In the genomic region with DNA sequence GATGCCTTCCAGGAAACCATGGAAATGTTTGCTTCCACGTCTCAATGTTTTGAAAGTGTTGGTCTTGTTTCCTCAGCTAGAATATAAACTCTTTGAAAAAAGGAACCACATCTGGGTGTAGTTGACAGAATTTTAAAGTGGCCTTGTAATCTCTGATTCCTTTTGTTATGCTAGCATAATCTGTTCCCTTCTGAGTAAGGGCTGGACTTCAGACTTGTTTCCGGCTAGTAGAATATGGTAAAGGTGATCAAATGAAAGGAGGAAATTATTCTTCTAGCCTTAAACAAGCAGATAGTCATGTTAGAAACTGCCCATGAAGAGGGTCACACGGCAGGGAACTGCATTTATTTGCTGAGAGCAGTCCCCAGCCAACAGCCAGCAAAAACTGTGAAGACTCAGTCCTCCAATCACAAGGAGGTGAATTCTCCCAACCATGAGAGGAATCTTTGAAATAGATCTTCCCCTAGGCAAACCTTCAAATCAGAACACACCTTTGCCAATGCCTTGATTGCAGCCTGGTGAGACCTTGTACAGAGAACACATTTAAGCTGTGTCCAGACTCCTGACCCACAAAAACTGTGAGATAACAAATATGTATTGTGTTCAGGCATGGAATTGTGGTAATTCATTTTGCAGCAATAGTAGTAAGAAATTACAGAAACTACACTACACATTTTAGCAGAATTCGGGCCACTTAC, we compare ENCODE assay signal across 20 cellular contexts.
DNase-seq lines count a peak whose midpoint lies in the region; ATAC-seq and TF ChIP-seq lines count a peak whose summit lies in the region.
"Had no signal": no experiment of that assay in that cellular context is flagged by ENCODE, and none has a peak within 500 bp of the region (broad histone marks: within the 10 kb centered on the region; RNA-seq: fewer than 3 reads in every experiment).

No MANE protein-coding gene starts in this region.

- no peak overlapping the region for H2AFZ ChIP-seq in hepatocyte

- H3K4me2 ChIP-seq in hepatocyte, result no peak overlapping the region
- H3K4me2 ChIP-seq: BLaER1 had no signal

- H3K4me1 ChIP-seq in breast epithelium (no peaks in the 10 kb centered on the region), hepatocyte (ENCODE audit: insufficient read depth) (peaks cover 4% of the 10 kb centered on the region), mucosa of rectum (ENCODE audit: control insufficient read depth in 2 of 2, insufficient read depth in 2 of 2, low read length in 2 of 2) (peaks cover 23 to 41% of the 10 kb centered on the region in 2 donors), transverse colon (peaks cover 0 to 67% (median 31%) of the 10 kb centered on the region in 4 donors), spleen (no peaks in the 10 kb centered on the region)
- H3K4me1 ChIP-seq: BLaER1 had no signal

- H3K9ac ChIP-seq in mucosa of rectum (ENCODE audit: low read depth in 1 of 2, low read length in 2 of 2), result no peak overlapping the region
- H3K9ac ChIP-seq: BLaER1 had no signal

- no peaks in the 10 kb centered on the region for H3K9me2 ChIP-seq in hepatocyte (replicated peaks; ENCODE audit: insufficient read depth)

- H3K9me3 ChIP-seq in breast epithelium (no peaks in the 10 kb centered on the region), hepatocyte (ENCODE audit: low read depth) (no peaks in the 10 kb centered on the region), mucosa of rectum (ENCODE audit: control insufficient read depth in 2 of 2, low read length in 2 of 2) (no peaks in the 10 kb centered on the region), transverse colon (no peaks in the 10 kb centered on the region), spleen (no peaks in the 10 kb centered on the region)
- H3K9me3 ChIP-seq: BLaER1 had no signal

- H3K4me3 ChIP-seq in breast epithelium (no peak overlapping the region), hepatocyte (no peak overlapping the region), mucosa of rectum (ENCODE audit: low read length in 2 of 2) (peak overlapping the region; percentile 7 to 50), transverse colon (no peak overlapping the region), spleen (no peak overlapping the region)
- H3K4me3 ChIP-seq: BLaER1 had no signal

- no peaks in the 10 kb centered on the region for H4K20me1 ChIP-seq in hepatocyte (ENCODE audit: insufficient read depth, poor library complexity, severe bottlenecking)
- H4K20me1 ChIP-seq: BLaER1 had no signal

- CTCF ChIA-PET in MCF 10A (lab: Yijun Ruan, JAX), result interaction anchor here (0.9 kb wide), 2 partner anchors 58 to 112 kb away, joined by 3 read pairs; no protein-coding TSS in a partner anchor

- peaks cover 47% of the 10 kb centered on the region for H3K4me1 Mint-ChIP-seq in MCF 10A (ENCODE audit: insufficient read depth, unreplicated experiment)
- H3K4me1 Mint-ChIP-seq: B cell; CD4-positive, CD25-positive, alpha-beta regulatory T cell had no signal

- no peak overlapping the region for H3K4me3 Mint-ChIP-seq in MCF 10A (ENCODE audit: unreplicated experiment)
- H3K4me3 Mint-ChIP-seq: B cell; CD4-positive, CD25-positive, alpha-beta regulatory T cell; CD8-positive, alpha-beta T cell had no signal

- H3K27me3 Mint-ChIP-seq in MCF 10A (ENCODE audit: insufficient read depth, unreplicated experiment), result no peaks in the 10 kb centered on the region

- TF ChIP-seq POLR2A in breast epithelium (IDR thresholded peaks at IDR 0.05), result no peak
- no peak for TF ChIP-seq POLR2A in transverse colon (IDR thresholded peaks at IDR 0.05)
- TF ChIP-seq POLR2A in spleen (IDR thresholded peaks at IDR 0.05), result no peak

- H3K36me3 ChIP-seq in breast epithelium (no peaks in the 10 kb centered on the region), hepatocyte (replicated peaks; ENCODE audit: insufficient read depth, low read depth) (no peaks in the 10 kb centered on the region), mucosa of rectum (ENCODE audit: control insufficient read depth in 2 of 2, insufficient read depth in 2 of 2, low read length in 2 of 2) (no peaks in the 10 kb centered on the region), transverse colon (no peaks in the 10 kb centered on the region), spleen (no peaks in the 10 kb centered on the region)
- H3K36me3 ChIP-seq: BLaER1 had no signal

- no peaks in the 10 kb centered on the region for H3K9me3 Mint-ChIP-seq in MCF 10A (ENCODE audit: unreplicated experiment)
- H3K9me3 Mint-ChIP-seq: CD8-positive, alpha-beta T cell had no signal

- no TSS peak for BruUV-seq in MCF 10A (replicated peaks; lab: Mats Ljungman, UMichigan)

- intact Hi-C loops in MCF 10A (cut with micrococcal nuclease) (no loop called here), breast epithelium (cut with DNase I; ENCODE audit: low total_unique reads) (no loop called here), transverse colon (cut with DNase I; ENCODE audit: low total_unique reads) (no loop called here), spleen (cut with DNase I; ENCODE audit: low total_unique reads) (no loop called here)

- no peak for ATAC-seq in HG02938 (IDR thresholded peaks at IDR 0.05; ENCODE audit: unreplicated experiment)
- ATAC-seq: CD8-positive, alpha-beta T cell had no signal

- H3K27me3 ChIP-seq in breast epithelium (peaks cover 0 to 4% of the 10 kb centered on the region in 2 donors), hepatocyte (no peaks in the 10 kb centered on the region), mucosa of rectum (ENCODE audit: control insufficient read depth in 2 of 2, insufficient read depth in 2 of 2, low read length in 2 of 2) (no peaks in the 10 kb centered on the region), transverse colon (no peaks in the 10 kb centered on the region), spleen (replicated peaks in 1 of 7) (no peaks in the 10 kb centered on the region)
- H3K27me3 ChIP-seq: BLaER1 had no signal

- TF ChIP-seq CTCF in MCF 10A (IDR thresholded peaks at IDR 0.05; ENCODE audit: unreplicated experiment), result no peak
- no peak for TF ChIP-seq CTCF in breast epithelium (IDR thresholded peaks at IDR 0.05)
- TF ChIP-seq CTCF in hepatocyte (IDR thresholded peaks at IDR 0.05; ENCODE audit: poor library complexity), result no peak
- TF ChIP-seq CTCF in transverse colon (IDR thresholded peaks at IDR 0.05), result no peak
- TF ChIP-seq CTCF in spleen (IDR thresholded peaks at IDR 0.05 in 8 of 11, conservative IDR thresholded peaks at IDR 0.05 in 3 of 11), result no peak

- TF ChIP-seq EP300 in transverse colon (IDR thresholded peaks at IDR 0.05; ENCODE audit: low read depth), result no peak

- peak overlapping the region; percentile 66 for H3K27ac Mint-ChIP-seq in MCF 10A (ENCODE audit: low read depth, unreplicated experiment)
- H3K27ac Mint-ChIP-seq: B cell; CD4-positive, CD25-positive, alpha-beta regulatory T cell; CD8-positive, alpha-beta T cell had no signal

- in situ Hi-C loops in transverse colon (cut with MboI; ENCODE audit: low pct_ligation_motif_present in 1 of 4, low pct_unique_long_range_greater_than_20kb in 1 of 4, low sequenced_read_pairs in 3 of 4), result no loop called here

- H3K79me2 ChIP-seq in hepatocyte, result no peaks in the 10 kb centered on the region

- 70% methylated on average over 4 of the region's 4 CpGs for WGBS in hepatocyte (ENCODE audit: low lambda C conversion rate, missing lambda C conversion rate)
- WGBS in transverse colon (ENCODE audit: low coverage in 1 of 2), 2 donors, result 50 to 63% methylated on average over 3 to 4 of the region's 4 CpGs
- 71 to 83% (median 79%) methylated on average over 4 of the region's 4 CpGs for WGBS in spleen, 5 donors

- H3K27ac ChIP-seq in breast epithelium (no peak overlapping the region), hepatocyte (peak overlapping the region; percentile 89), mucosa of rectum (ENCODE audit: low read depth in 2 of 2, low read length in 2 of 2) (peak overlapping the region; percentile 88 to 92), transverse colon (peak overlapping the region; percentile 81 to 87 (median 82)), spleen (no peak overlapping the region)
- H3K27ac ChIP-seq: 22Rv1, BLaER1, C4-2B had no signal

- no peaks in the 10 kb centered on the region for H3K36me3 Mint-ChIP-seq in MCF 10A (ENCODE audit: insufficient read depth, unreplicated experiment)
- H3K36me3 Mint-ChIP-seq: CD4-positive, CD25-positive, alpha-beta regulatory T cell; CD8-positive, alpha-beta T cell had no signal

- no peak for DNase-seq in MCF 10A (ENCODE audit: unreplicated experiment)
- DNase-seq in breast epithelium (ENCODE audit: low spot score in 2 of 2), result no peak
- no peak for DNase-seq in hepatocyte (ENCODE audit: low spot score)
- DNase-seq in transverse colon, result peak; percentile 14
- no peak for DNase-seq in spleen
- DNase-seq in NCI-H446 (lab: John Stamatoyannopoulos, UW), result no peak
- DNase-seq: Calu3; CD4-positive, CD25-positive, alpha-beta regulatory T cell; CD8-positive, alpha-beta T cell; DMS53; DMS79 treated with DMSO at 0.1 percent for 48 hours; GF-D8; H7; HCEC 1CT had no signal

- POLR2A ChIA-PET in MCF 10A (lab: Yijun Ruan, JAX), result interaction anchor here (1.3 kb wide), 1 partner anchor 92 kb away, joined by 3 read pairs; no protein-coding TSS in a partner anchor

Comparison
In these comparisons a context has a peak if more than half of its experiments do, and no peak if none do; other contexts are left out.
1. H3K27ac ChIP-seq: peak in hepatocyte (single experiment), mucosa of rectum (2 of 2) and transverse colon (4 of 4); none in breast epithelium (0 of 2) and spleen (0 of 8).
2. H3K4me3 ChIP-seq: peak in mucosa of rectum (2 of 2); none in breast epithelium (0 of 3), hepatocyte (single experiment), transverse colon (0 of 4) and spleen (0 of 8).